ENCODE assay signal across 1 cellular context in genomic region chr14:83887871-83888270, GRCh38.
TF ChIP-seq lines count a peak whose summit lies in the region.

No MANE protein-coding gene starts in this region.

TF ChIP-seq in SK-N-SH treated with all-trans-retinoic acid at 6 μM for 48 hours, 23 proteins besides CTCF, POLR2A, EP300 and RAD21 (continued from another document):
- TF ChIP-seq TSHZ2 (CRISPR knock-in tag; IDR thresholded peaks at IDR 0.05) (no peak), OSR1 (CRISPR knock-in tag; IDR thresholded peaks at IDR 0.05) (no peak), RARB (CRISPR knock-in tag; IDR thresholded peaks at IDR 0.05) (no peak), CREB5 (CRISPR knock-in tag; IDR thresholded peaks at IDR 0.05; ENCODE audit: low read depth) (no peak), CSDC2 (CRISPR knock-in tag; IDR thresholded peaks at IDR 0.05) (no peak), ZNF8 (CRISPR knock-in tag; IDR thresholded peaks at IDR 0.05) (no peak), CSRNP3 (CRISPR knock-in tag; IDR thresholded peaks at IDR 0.05) (no peak), ZNF70 (CRISPR knock-in tag; IDR thresholded peaks at IDR 0.05) (no peak), ZC3H10 (CRISPR knock-in tag; IDR thresholded peaks at IDR 0.05) (no peak), BACH2 (CRISPR knock-in tag; IDR thresholded peaks at IDR 0.05; ENCODE audit: borderline replicate concordance) (no peak), ZFP30 (CRISPR knock-in tag; IDR thresholded peaks at IDR 0.05) (no peak), GLIS3 (CRISPR knock-in tag; IDR thresholded peaks at IDR 0.05) (no peak), ISL1 (CRISPR knock-in tag; IDR thresholded peaks at IDR 0.05) (no peak)
